28 cellular contexts compared by ENCODE assay signal in the genomic region with DNA sequence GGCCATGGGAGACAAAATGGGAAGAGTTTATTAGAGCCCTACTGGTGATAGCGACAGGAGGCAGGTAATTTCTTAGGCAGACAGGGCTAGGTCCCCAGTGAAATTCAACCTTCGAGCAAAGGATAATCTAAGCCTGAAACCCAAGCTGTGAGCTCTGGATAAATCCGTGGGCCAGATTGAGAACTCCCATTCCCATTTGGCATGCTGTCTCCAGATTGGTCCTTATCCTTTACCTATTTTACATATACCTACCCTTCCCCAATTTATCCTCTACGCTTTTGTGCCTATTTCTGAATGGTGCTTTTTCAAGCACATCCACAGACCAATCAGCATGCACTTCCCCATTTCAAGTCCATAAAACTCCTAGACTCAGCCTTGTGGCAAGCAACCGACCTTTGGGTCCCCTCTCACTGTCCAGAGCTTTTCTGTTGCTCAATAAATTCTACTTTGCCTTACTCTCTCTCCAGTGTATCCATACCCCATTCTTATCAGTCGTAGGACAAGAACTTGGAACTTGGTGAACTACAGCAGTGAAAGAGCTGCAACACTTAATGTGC.
"Had no signal": no experiment of that assay in that cellular context is flagged by ENCODE, and none has a peak within 500 bp of the region (broad histone marks: within the 10 kb centered on the region; RNA-seq: fewer than 3 reads in every experiment).

No MANE protein-coding gene starts in this region.

- H3K4me1 Mint-ChIP-seq: mesothelial cell of epicardium, naive B cell had no signal

- H3K4me3 Mint-ChIP-seq: dendritic cell treated with granulocyte-macrophage colony-stimulating factor and Interleukin-4, amounts not matched to agents 40 ng/mL and 50 ng/mL, for 4 days; effector memory CD8-positive, alpha-beta T cell; endodermal cell; mesothelial cell of epicardium; naive B cell had no signal

- H3K9me3 ChIP-seq: colonic mucosa, esophagus squamous epithelium, gastrocnemius medialis, lower lobe of right lung, mucosa of descending colon had no signal

- DNase-seq: colonic mucosa; cortex of kidney; effector CD8-positive, alpha-beta T cell; effector memory CD8-positive, alpha-beta T cell; endodermal cell; erythroblast; esophagus squamous epithelium; foreskin fibroblast; foreskin melanocyte; gastrocnemius medialis; glutamatergic neuron; head of caudate nucleus; heart right ventricle; hippocampal formation; left cardiac atrium; left lung; left ventricle myocardium superior; lower lobe of right lung; mesenchymal stem cell; mucosa of descending colon; naive B cell had no signal

- H3K4me3 ChIP-seq: colonic mucosa, esophagus squamous epithelium, gastrocnemius medialis, heart right ventricle, left lung, lower lobe of right lung, mucosa of descending colon had no signal

- H3K27me3 Mint-ChIP-seq: dendritic cell treated with granulocyte-macrophage colony-stimulating factor and Interleukin-4, amounts not matched to agents 40 ng/mL and 50 ng/mL, for 4 days; effector memory CD8-positive, alpha-beta T cell had no signal

- H3K36me3 Mint-ChIP-seq: mesothelial cell of epicardium had no signal

- ATAC-seq: effector memory CD8-positive, alpha-beta T cell; esophagus mucosa; gastrocnemius medialis; heart right ventricle; left cardiac atrium; left lung; left ventricle myocardium superior; lower lobe of right lung; mucosa of descending colon had no signal

- H3K4me1 ChIP-seq: heart right ventricle, left lung, lower lobe of right lung had no signal

- H3K27me3 ChIP-seq: colonic mucosa, gastrocnemius medialis, heart right ventricle, left lung had no signal

- H3K36me3 ChIP-seq: colonic mucosa, esophagus squamous epithelium, gastrocnemius medialis, heart right ventricle, left lung, lower lobe of right lung had no signal

- FAIRE-seq: endometrium, islet of Langerhans, keratinocyte had no signal

- H3K27ac ChIP-seq: colonic mucosa, epithelial cell of prostate, esophagus squamous epithelium, gastrocnemius medialis, heart right ventricle, left lung, lower lobe of right lung had no signal

- H3K27ac Mint-ChIP-seq: dendritic cell treated with granulocyte-macrophage colony-stimulating factor and Interleukin-4, amounts not matched to agents 40 ng/mL and 50 ng/mL, for 4 days; effector memory CD8-positive, alpha-beta T cell; endodermal cell; mesothelial cell of epicardium had no signal
